ENCODE assay signal across 10 cellular contexts in the genomic region with DNA sequence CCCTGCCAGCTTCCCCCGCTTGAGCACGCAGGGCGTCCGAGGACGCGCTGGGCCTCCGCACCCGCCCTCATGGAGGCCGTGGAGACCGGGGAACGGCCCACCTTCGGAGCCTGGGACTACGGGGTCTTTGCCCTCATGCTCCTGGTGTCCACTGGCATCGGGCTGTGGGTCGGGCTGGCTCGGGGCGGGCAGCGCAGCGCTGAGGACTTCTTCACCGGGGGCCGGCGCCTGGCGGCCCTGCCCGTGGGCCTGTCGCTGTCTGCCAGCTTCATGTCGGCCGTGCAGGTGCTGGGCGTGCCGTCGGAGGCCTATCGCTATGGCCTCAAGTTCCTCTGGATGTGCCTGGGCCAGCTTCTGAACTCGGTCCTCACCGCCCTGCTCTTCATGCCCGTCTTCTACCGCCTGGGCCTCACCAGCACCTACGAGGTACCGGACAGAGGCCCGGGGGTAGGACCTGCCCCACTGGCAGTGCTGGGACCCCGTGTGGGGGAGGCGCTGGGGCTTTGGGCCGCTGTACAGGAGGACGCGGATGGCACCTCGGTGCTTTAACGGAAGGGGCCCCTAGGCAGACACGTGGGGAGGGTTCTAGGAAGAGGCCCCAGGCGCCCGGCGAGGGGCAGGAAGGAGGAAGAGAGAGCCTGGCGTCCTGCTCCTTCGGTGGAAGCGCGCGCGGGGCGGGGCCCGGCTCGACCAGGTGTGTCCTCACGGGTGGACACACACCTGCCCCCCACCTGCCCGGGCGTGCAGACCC. TPM values are rescaled to one million over a fixed set of nuclear protein-coding genes. Genes with fewer than 3 reads are reported as not detected.
DNase-seq lines count a peak whose midpoint lies in the region; TF ChIP-seq lines count a peak whose summit lies in the region.
"Had no signal": no experiment of that assay in that cellular context is flagged by ENCODE, and none has a peak within 500 bp of the region (broad histone marks: within the 10 kb centered on the region; RNA-seq: fewer than 3 reads in every experiment).

No MANE protein-coding gene starts in this region.

- peak; percentile 57 for DNase-seq in activated naive CD4-positive, alpha-beta T cell treated with Interleukin-2 at 50 U/mL for 16 hours
- no peak for DNase-seq in activated naive CD4-positive, alpha-beta T cell (lab: John Stamatoyannopoulos, UW)
- DNase-seq in activated effector memory CD4-positive, alpha-beta T cell treated with anti-CD3 and anti-CD28 coated beads, Interleukin-2, amount 50 U/mL, for 16 hours, result peak; percentile 82
- DNase-seq in vagina (ENCODE audit: extremely low spot score in 2 of 2) (no peak), cerebellum (ENCODE audit: low spot score) (no peak), OCI-M2 (lab: John Stamatoyannopoulos, UW; ENCODE audit: unreplicated experiment) (no peak), HuH-7 (ENCODE audit: low spot score) (no peak)
- DNase-seq: NCI-H1092, SHP77 had no signal

- no peaks in the 10 kb centered on the region for H3K36me3 ChIP-seq in mucosa of stomach (ENCODE audit: control insufficient read depth, insufficient read depth, low read length)
- no peaks in the 10 kb centered on the region for H3K36me3 ChIP-seq in vagina

- peaks cover 26% of the 10 kb centered on the region for H3K4me1 ChIP-seq in mucosa of stomach (ENCODE audit: control insufficient read depth, insufficient read depth, low read length)
- H3K4me1 ChIP-seq in vagina, result peaks cover 23% of the 10 kb centered on the region

- intact Hi-C loops in vagina (cut with DNase I), result no loop called here

- no peak for TF ChIP-seq POLR2A in vagina (IDR thresholded peaks at IDR 0.05)

- no peak overlapping the region for H3K4me3 ChIP-seq in mucosa of stomach (ENCODE audit: low read length)
- H3K4me3 ChIP-seq in vagina, result peak overlapping the region; percentile 1 to 22

- H3K9me3 ChIP-seq in mucosa of stomach (ENCODE audit: control insufficient read depth, low read length) (no peaks in the 10 kb centered on the region), vagina (no peaks in the 10 kb centered on the region)

- H3K27me3 ChIP-seq in mucosa of stomach (ENCODE audit: control insufficient read depth, insufficient read depth, low read length) (peaks cover 44% of the 10 kb centered on the region), vagina (peaks cover 10% of the 10 kb centered on the region)

- no peak for TF ChIP-seq CTCF in vagina (IDR thresholded peaks at IDR 0.05)

- H3K9ac ChIP-seq in mucosa of stomach (ENCODE audit: low read length), result peak overlapping the region; percentile 28

- no peak overlapping the region for H3K27ac ChIP-seq in vagina

RNA-seq across cellular contexts. Expression of a gene that starts 0.7 kb away (rescaled TPM):
- total RNA-seq in vagina (not detected), cerebellum (0.27 TPM)

RNA-seq across cellular contexts. Expression of a gene that starts 12.7 kb away (rescaled TPM):
- 1,768 TPM for total RNA-seq in vagina
- total RNA-seq in cerebellum, result 486 TPM

RNA-seq across cellular contexts. Expression of a gene that starts 24.6 kb away (rescaled TPM):
- 10.8 TPM for total RNA-seq in vagina
- 2.6 TPM for total RNA-seq in cerebellum

RNA-seq across cellular contexts. Expression of a gene that starts 51.1 kb away (rescaled TPM):
- total RNA-seq in vagina (not detected), cerebellum (not detected)

Comparison
In these comparisons a context has a peak if more than half of its experiments do, and no peak if none do; other contexts are left out.
1. DNase-seq: peak in activated naive CD4-positive, alpha-beta T cell treated with Interleukin-2 at 50 U/mL for 16 hours (single experiment) and activated effector memory CD4-positive, alpha-beta T cell treated with anti-CD3 and anti-CD28 coated beads, Interleukin-2, amount 50 U/mL, for 16 hours (single experiment); none in activated naive CD4-positive, alpha-beta T cell (0 of 4), vagina (0 of 2), cerebellum (single experiment), OCI-M2 (single experiment) and HuH-7 (single experiment).